8 cellular contexts compared by ENCODE assay signal in the genomic region with DNA sequence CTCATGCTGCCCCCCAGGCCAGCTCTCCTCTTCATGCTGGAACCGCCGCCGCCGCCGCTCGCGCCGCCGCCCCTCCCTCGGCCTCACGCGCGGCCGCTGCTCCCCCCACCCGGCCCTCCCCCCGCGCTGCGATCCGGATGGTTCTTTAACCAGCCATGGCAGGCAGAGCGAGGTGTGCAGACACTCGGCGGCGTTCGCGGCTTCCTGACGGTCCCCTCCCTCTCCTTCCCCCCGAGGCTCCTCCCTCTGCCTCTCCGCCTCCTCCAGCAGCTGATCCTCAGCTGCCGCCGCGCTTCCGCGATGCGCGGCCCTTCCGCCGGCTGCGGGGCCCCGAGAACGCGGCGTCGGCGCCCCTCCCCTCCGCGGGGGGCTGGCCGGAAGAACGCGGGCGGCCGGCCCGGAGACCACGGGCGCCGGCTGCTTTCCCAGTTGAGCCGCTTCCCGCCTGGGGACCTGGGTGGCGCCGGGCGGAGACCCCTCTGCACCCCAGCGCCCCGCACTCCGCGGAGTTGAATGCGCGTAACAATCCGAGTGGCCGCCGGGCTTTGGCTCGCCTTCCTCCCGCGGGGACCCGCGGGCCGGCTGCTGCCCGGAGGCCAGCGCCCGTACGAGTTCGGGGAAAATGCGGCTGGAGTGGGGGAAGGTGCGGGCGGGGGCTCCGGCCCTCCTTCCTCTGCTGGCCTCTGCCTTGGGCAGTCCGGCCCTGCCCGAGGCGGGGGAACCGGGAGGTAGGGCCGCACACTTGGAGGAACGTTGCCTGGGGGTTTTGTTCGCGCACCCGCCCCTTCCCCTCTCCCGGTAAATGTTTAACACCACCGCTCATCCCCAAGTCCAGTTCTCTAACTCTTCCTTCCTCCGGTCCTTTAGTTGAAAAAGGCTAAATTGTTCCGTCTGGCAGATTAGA. TPM values are rescaled to one million over a fixed set of nuclear protein-coding genes. Genes with fewer than 3 reads are reported as not detected.
A peak's percentile ranks its signal among the peaks of the same experiment; 100 is the strongest.
DNase-seq lines count a peak whose midpoint lies in the region; ATAC-seq and TF ChIP-seq lines count a peak whose summit lies in the region.

A gene with protein sequence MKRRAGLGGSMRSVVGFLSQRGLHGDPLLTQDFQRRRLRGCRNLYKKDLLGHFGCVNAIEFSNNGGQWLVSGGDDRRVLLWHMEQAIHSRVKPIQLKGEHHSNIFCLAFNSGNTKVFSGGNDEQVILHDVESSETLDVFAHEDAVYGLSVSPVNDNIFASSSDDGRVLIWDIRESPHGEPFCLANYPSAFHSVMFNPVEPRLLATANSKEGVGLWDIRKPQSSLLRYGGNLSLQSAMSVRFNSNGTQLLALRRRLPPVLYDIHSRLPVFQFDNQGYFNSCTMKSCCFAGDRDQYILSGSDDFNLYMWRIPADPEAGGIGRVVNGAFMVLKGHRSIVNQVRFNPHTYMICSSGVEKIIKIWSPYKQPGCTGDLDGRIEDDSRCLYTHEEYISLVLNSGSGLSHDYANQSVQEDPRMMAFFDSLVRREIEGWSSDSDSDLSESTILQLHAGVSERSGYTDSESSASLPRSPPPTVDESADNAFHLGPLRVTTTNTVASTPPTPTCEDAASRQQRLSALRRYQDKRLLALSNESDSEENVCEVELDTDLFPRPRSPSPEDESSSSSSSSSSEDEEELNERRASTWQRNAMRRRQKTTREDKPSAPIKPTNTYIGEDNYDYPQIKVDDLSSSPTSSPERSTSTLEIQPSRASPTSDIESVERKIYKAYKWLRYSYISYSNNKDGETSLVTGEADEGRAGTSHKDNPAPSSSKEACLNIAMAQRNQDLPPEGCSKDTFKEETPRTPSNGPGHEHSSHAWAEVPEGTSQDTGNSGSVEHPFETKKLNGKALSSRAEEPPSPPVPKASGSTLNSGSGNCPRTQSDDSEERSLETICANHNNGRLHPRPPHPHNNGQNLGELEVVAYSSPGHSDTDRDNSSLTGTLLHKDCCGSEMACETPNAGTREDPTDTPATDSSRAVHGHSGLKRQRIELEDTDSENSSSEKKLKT (minus strand): TSS at position 176 of the 904 bp plus-strand sequence. CDS start 141 bp downstream, at position 35.

- H3K9ac ChIP-seq in mucosa of rectum (ENCODE audit: low read depth in 1 of 2, low read length in 2 of 2) = peak within 1 kb of the TSS; percentile 83 to 88

- H3K4me1 ChIP-seq in PC-9 (replicated peaks; ENCODE audit: insufficient read depth) (peaks cover 17% of the 10 kb centered on the region), mucosa of rectum (ENCODE audit: control insufficient read depth in 2 of 2, insufficient read depth in 2 of 2, low read length in 2 of 2) (peaks cover 8 to 13% of the 10 kb centered on the region in 2 donors)

- CTCF ChIA-PET in PC-9 (lab: Charles Lee) = interaction anchor here (0.5 to 0.7 kb wide), 3 partner anchors 32 to 1244 kb away, joined by 3 to 5 read pairs (median 4); no protein-coding TSS in a partner anchor

- intact Hi-C loops in PC-9 (cut with micrococcal nuclease; ENCODE audit: unreplicated experiment) = loop anchor here (2.0 to 5.0 kb wide), 2 partner anchors 38 to 176 kb away; a partner anchor contains a TSS

- TF ChIP-seq CTCF in PC-9 (conservative IDR thresholded peaks at IDR 0.05) (no peak), epithelial cell of proximal tubule (conservative IDR thresholded peaks at IDR 0.05; ENCODE audit: low read depth, low read length) (no peak)

- BruUV-seq in PC-9 (replicated peaks; lab: Mats Ljungman, UMichigan) = no TSS peak

- H3K27me3 ChIP-seq in PC-9 (ENCODE audit: insufficient read depth, low read depth) (no peaks in the 10 kb centered on the region), mucosa of rectum (ENCODE audit: control insufficient read depth in 2 of 2, insufficient read depth in 2 of 2, low read length in 2 of 2) (no peaks in the 10 kb centered on the region)

- POLR2A ChIA-PET in PC-9 (lab: Charles Lee; ENCODE audit: unreplicated experiment) = interaction anchor here (0.7 kb wide), 1 partner anchor 24 kb away, joined by 5 read pairs; no protein-coding TSS in a partner anchor

- peak within 1 kb of the TSS; percentile 94 for H2AFZ ChIP-seq in PC-9

- DNase-seq in DMS114 treated with DMSO at 0.1 percent for 48 hours (lab: John Stamatoyannopoulos, UW; ENCODE audit: unreplicated experiment) = peak; percentile 50
- peak; percentile 95 for DNase-seq in KBM-7
- DNase-seq in PC-9 = peak; percentile 83 to 92
- DNase-seq in activated T-cell treated with anti-CD3 and anti-CD28 coated beads, Interleukin-2, amount 50 U/mL, for 1 hour = peak; percentile 87
- DNase-seq in epithelial cell of proximal tubule (ENCODE audit: low read depth) = peak; percentile 50
- DNase-seq in stimulated activated CD8-positive, alpha-beta memory T cell treated with anti-CD3 and anti-CD28 coated beads, Interleukin-4, amount 100 ng/mL, for 4 hours (ENCODE audit: low read depth in 2 of 2, low spot score in 1 of 2) = peak; percentile 73 to 90

- no peaks in the 10 kb centered on the region for H3K9me3 ChIP-seq in PC-9 (ENCODE audit: insufficient read depth, low read depth)
- no peaks in the 10 kb centered on the region for H3K9me3 ChIP-seq in mucosa of rectum (ENCODE audit: control insufficient read depth in 2 of 2, low read length in 2 of 2)

- H3K27ac ChIP-seq in PC-9 (peak within 1 kb of the TSS; percentile 47), mucosa of rectum (ENCODE audit: low read depth in 2 of 2, low read length in 2 of 2) (peak within 1 kb of the TSS; percentile 86 to 88)

- peak within 1 kb of the TSS; percentile 87 for H3K4me2 ChIP-seq in PC-9

- ATAC-seq in GM21576 (IDR thresholded peaks at IDR 0.05; ENCODE audit: unreplicated experiment) = peak; percentile 80

- H3K4me3 ChIP-seq in PC-9 (peak within 1 kb of the TSS; percentile 95), epithelial cell of proximal tubule (ENCODE audit: low read depth, low read length) (peak within 1 kb of the TSS; percentile 93), mucosa of rectum (ENCODE audit: low read length in 2 of 2) (peak within 1 kb of the TSS; percentile 84 to 91)

- in situ Hi-C loops in KBM-7 (cut with MboI; ENCODE audit: low pct_unique_long_range_greater_than_20kb, low sequenced_read_pairs) = no loop called here

- peaks cover 38% of the 10 kb centered on the region for H3K79me2 ChIP-seq in PC-9 (ENCODE audit: low read depth)

- peaks cover 5% of the 10 kb centered on the region; the same call in 1 of the 2 replicates for H4K20me1 ChIP-seq in PC-9 (ENCODE audit: insufficient read depth)

- no peaks in the 10 kb centered on the region for H3K9me2 ChIP-seq in PC-9 (ENCODE audit: insufficient read depth)

- H3F3A ChIP-seq in PC-9 (ENCODE audit: insufficient read depth, low read depth) = peaks cover 16% of the 10 kb centered on the region

- H3K36me3 ChIP-seq in PC-9 (ENCODE audit: low read depth) (peaks cover 11% of the 10 kb centered on the region; the same call in 1 of the 2 replicates), mucosa of rectum (ENCODE audit: control insufficient read depth in 2 of 2, insufficient read depth in 2 of 2, low read length in 2 of 2) (peaks cover under 1 to 7% of the 10 kb centered on the region in 2 donors)

RNA-seq across cellular contexts. Expression of the gene that starts here (rescaled TPM):
- total RNA-seq in PC-9 (2021) (26.2 and 29.1 TPM in 2 replicates), epithelial cell of proximal tubule (10.4 and 14.5 TPM in 2 replicates)

Comparison
In these comparisons a context has a peak if more than half of its experiments do, and no peak if none do; other contexts are left out.
1. Peak in every context shown above with its lines: DNase-seq, ATAC-seq, H3K4me3 ChIP-seq and H3K27ac ChIP-seq.